17 cellular contexts compared by ENCODE assay signal in the genomic region with DNA sequence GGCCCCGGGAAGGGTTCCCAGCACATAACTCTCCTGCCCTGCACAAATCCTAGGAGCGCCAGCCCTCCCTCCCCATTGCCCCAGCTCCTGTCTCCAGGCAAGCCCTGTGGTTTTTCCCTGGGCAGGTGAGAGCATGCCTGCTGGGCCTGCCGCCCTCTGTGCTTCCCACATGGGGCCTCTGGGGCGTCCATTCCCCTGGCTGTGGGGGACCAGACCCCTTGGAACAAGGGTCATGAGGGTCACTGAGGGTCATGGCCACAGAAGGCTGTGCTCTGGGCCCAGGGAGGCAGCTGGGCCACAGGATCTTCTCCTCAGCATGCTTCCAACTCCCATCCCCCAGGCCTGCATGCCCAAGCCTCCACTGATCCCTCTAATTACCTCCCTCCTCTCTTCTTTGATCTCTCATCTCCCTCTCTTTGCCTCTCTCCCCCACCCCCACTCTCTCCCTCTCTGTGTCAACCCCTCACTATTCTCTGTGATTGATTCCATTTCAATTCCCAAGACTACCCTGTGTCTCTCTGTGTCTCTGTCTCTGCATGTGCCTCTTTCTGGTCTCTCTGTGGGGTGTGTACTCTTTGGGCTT. TPM values are rescaled to one million over a fixed set of nuclear protein-coding genes. Genes with fewer than 3 reads are reported as not detected.
DNase-seq lines count a peak whose midpoint lies in the region; ATAC-seq and TF ChIP-seq lines count a peak whose summit lies in the region.
"Had no signal": no experiment of that assay in that cellular context is flagged by ENCODE, and none has a peak within 500 bp of the region (broad histone marks: within the 10 kb centered on the region; RNA-seq: fewer than 3 reads in every experiment).

No MANE protein-coding gene starts in this region.

- H3K9me3 ChIP-seq in BLaER1 treated with 17β-estradiol and CSF1 and Interleukin-3, amounts not matched to agents 10 nM and 100 nM (replicated peaks in 1 of 11), result no peaks in the 10 kb centered on the region
- no peaks in the 10 kb centered on the region for H3K9me3 ChIP-seq in lower lobe of right lung
- H3K9me3 ChIP-seq in mucosa of descending colon, result no peaks in the 10 kb centered on the region
- no peaks in the 10 kb centered on the region for H3K9me3 ChIP-seq in sigmoid colon
- no peaks in the 10 kb centered on the region for H3K9me3 ChIP-seq in gastroesophageal sphincter
- H3K9me3 ChIP-seq: colonic mucosa, right lobe of liver had no signal

- peak overlapping the region in 4 of 5 experiments; percentile 26 to 73 (median 68) for H3K4me3 Mint-ChIP-seq in brain
- H3K4me3 Mint-ChIP-seq: activated naive CD8-positive, alpha-beta T cell had no signal

- peak overlapping the region; percentile 40 to 85 (median 67) for H3K27ac Mint-ChIP-seq in brain
- H3K27ac Mint-ChIP-seq: activated naive CD8-positive, alpha-beta T cell had no signal

- peaks cover 26% of the 10 kb centered on the region for H3K27me3 Mint-ChIP-seq in brain

- no peaks in the 10 kb centered on the region for H3K9me3 Mint-ChIP-seq in brain
- H3K9me3 Mint-ChIP-seq: naive B cell had no signal

- intact Hi-C loops in lower lobe of right lung (cut with DNase I), result no loop called here
- intact Hi-C loops in mucosa of descending colon (cut with DNase I, micrococcal nuclease), result no loop called here
- intact Hi-C loops in sigmoid colon (cut with DNase I), result no loop called here

- H3K36me3 ChIP-seq in BLaER1 treated with 17β-estradiol and CSF1 and Interleukin-3, amounts not matched to agents 10 nM and 100 nM, result peaks cover 11 to 79% (median 59%) of the 10 kb centered on the region in 11 experiments
- no peaks in the 10 kb centered on the region for H3K36me3 ChIP-seq in lower lobe of right lung
- no peaks in the 10 kb centered on the region for H3K36me3 ChIP-seq in mucosa of descending colon (ENCODE audit: low read depth)
- H3K36me3 ChIP-seq in sigmoid colon, result no peaks in the 10 kb centered on the region
- H3K36me3 ChIP-seq in gastroesophageal sphincter, result no peaks in the 10 kb centered on the region
- H3K36me3 ChIP-seq: colonic mucosa, right lobe of liver had no signal

- no peak overlapping the region for H3K4me3 ChIP-seq in BLaER1 treated with 17β-estradiol and CSF1 and Interleukin-3, amounts not matched to agents 10 nM and 100 nM
- H3K4me3 ChIP-seq in lower lobe of right lung, result no peak overlapping the region
- no peak overlapping the region for H3K4me3 ChIP-seq in mucosa of descending colon
- no peak overlapping the region for H3K4me3 ChIP-seq in sigmoid colon
- no peak overlapping the region for H3K4me3 ChIP-seq in gastroesophageal sphincter
- H3K4me3 ChIP-seq: colonic mucosa, right lobe of liver had no signal

- no peak for TF ChIP-seq CTCF in brain (conservative IDR thresholded peaks at IDR 0.05)
- TF ChIP-seq CTCF in lower lobe of right lung (IDR thresholded peaks at IDR 0.05), result no peak
- TF ChIP-seq CTCF in mucosa of descending colon (IDR thresholded peaks at IDR 0.05), result no peak
- no peak for TF ChIP-seq CTCF in sigmoid colon (IDR thresholded peaks at IDR 0.05)
- no peak for TF ChIP-seq CTCF in gastroesophageal sphincter (IDR thresholded peaks at IDR 0.05)

- DNase-seq in NCI-H1105 treated with DMSO at 0.1 percent for 48 hours (lab: John Stamatoyannopoulos, UW) (peak; percentile 46), lower lobe of right lung (peak; percentile 34), mucosa of descending colon (no peak), NAMALWA (ENCODE audit: low spot score) (no peak), sigmoid colon (no peak)
- DNase-seq: colonic mucosa; naive B cell; NCI-H446; stimulated activated naive CD4-positive, alpha-beta T cell had no signal

- ATAC-seq in lower lobe of right lung, result no peak
- no peak for ATAC-seq in mucosa of descending colon
- ATAC-seq in gastroesophageal sphincter, result no peak
- ATAC-seq: right lobe of liver, Right ventricle myocardium inferior had no signal

- peaks cover 32 to 71% (median 60%) of the 10 kb centered on the region in 10 experiments for H3K4me1 ChIP-seq in BLaER1 treated with 17β-estradiol and CSF1 and Interleukin-3, amounts not matched to agents 10 nM and 100 nM
- H3K4me1 ChIP-seq in lower lobe of right lung (peaks cover 7% of the 10 kb centered on the region), mucosa of descending colon (ENCODE audit: low read depth) (no peaks in the 10 kb centered on the region), sigmoid colon (peaks cover 0 to under 1% (median under 1%) of the 10 kb centered on the region in 4 donors), gastroesophageal sphincter (peaks cover 0 to 7% (median 0%) of the 10 kb centered on the region in 3 donors)
- H3K4me1 ChIP-seq: colonic mucosa, right lobe of liver had no signal

- peaks cover 18% of the 10 kb centered on the region for H3K36me3 Mint-ChIP-seq in brain
- H3K36me3 Mint-ChIP-seq: activated naive CD8-positive, alpha-beta T cell; naive B cell had no signal

- peak overlapping the region in 7 of 11 experiments; percentile 10 to 62 (median 48); a peak in 11 of 22 replicates for H3K27ac ChIP-seq in BLaER1 treated with 17β-estradiol and CSF1 and Interleukin-3, amounts not matched to agents 10 nM and 100 nM
- H3K27ac ChIP-seq in lower lobe of right lung (no peak overlapping the region), sigmoid colon (no peak overlapping the region), gastroesophageal sphincter (no peak overlapping the region)
- H3K27ac ChIP-seq: colonic mucosa, right lobe of liver had no signal

- H4K20me1 ChIP-seq in BLaER1 treated with 17β-estradiol and CSF1 and Interleukin-3, amounts not matched to agents 10 nM and 100 nM, result peaks cover 0 to 95% (median 72%) of the 10 kb centered on the region in 11 experiments; a peak in 16 of 22 replicates

- TF ChIP-seq POLR2A in sigmoid colon (IDR thresholded peaks at IDR 0.05) (no peak), gastroesophageal sphincter (IDR thresholded peaks at IDR 0.05) (no peak)

- TF ChIP-seq EP300 in sigmoid colon (IDR thresholded peaks at IDR 0.05) (no peak), gastroesophageal sphincter (IDR thresholded peaks at IDR 0.05) (no peak)

- H3K4me1 Mint-ChIP-seq in brain, result peaks cover 70% of the 10 kb centered on the region

- H3K9ac ChIP-seq in BLaER1 treated with 17β-estradiol and CSF1 and Interleukin-3, amounts not matched to agents 10 nM and 100 nM, result peak overlapping the region in 7 of 11 experiments; percentile 8 to 68 (median 34); a peak in 8 of 22 replicates

- 84 to 85% methylated on average over 4 of the region's 4 CpGs for WGBS in sigmoid colon, 2 donors
- no CpG with 5 or more reads among the region's 4 CpGs for WGBS in gastroesophageal sphincter (ENCODE audit: low coverage in 1 of 2), 2 donors

- H3K4me2 ChIP-seq in BLaER1 treated with 17β-estradiol and CSF1 and Interleukin-3, amounts not matched to agents 10 nM and 100 nM, result peak overlapping the region in 9 of 11 experiments; percentile 37 to 77 (median 66); a peak in 17 of 22 replicates

- H3K27me3 ChIP-seq in BLaER1 treated with 17β-estradiol and CSF1 and Interleukin-3, amounts not matched to agents 10 nM and 100 nM, result no peaks in the 10 kb centered on the region
- H3K27me3 ChIP-seq in lower lobe of right lung (ENCODE audit: low read depth) (peaks cover 5% of the 10 kb centered on the region), sigmoid colon (peaks cover 0 to 16% (median 4%) of the 10 kb centered on the region in 3 donors), gastroesophageal sphincter (peaks cover 35% of the 10 kb centered on the region)
- H3K27me3 ChIP-seq: right lobe of liver had no signal

RNA-seq across cellular contexts. Expression of a gene that starts 6.1 kb away (rescaled TPM):
- polyA plus RNA-seq in brain (ENCODE audit: insufficient read depth, low read depth, low replicate concordance) (3.8 TPM), sigmoid colon (1 to 10 TPM in 2 of 3 donors, under 1 TPM in 1; 0.69 to 7.7 (median 4.2) TPM)
- total RNA-seq in lower lobe of right lung (10.6 TPM), mucosa of descending colon (1 to 10 TPM in 2 of 3 donors, under 1 TPM in 1; 0.96 to 2.2 (median 2.1) TPM), sigmoid colon (1 to 10 TPM; 2.9 to 8.6 (median 5.1) TPM), gastroesophageal sphincter (1 to 10 TPM in 3 of 4 donors, not detected in 1; 1.4 to 6.5 (median 2.3) TPM)
- total RNA-seq: activated CD8-positive, alpha-beta memory T cell treated with anti-CD3 and anti-CD28 coated beads for 36 hours had no signal
- polyA plus RNA-seq: fibroblast of lung had no signal

Comparison
In these comparisons a context has a peak if more than half of its experiments do, and no peak if none do; other contexts are left out.
1. H3K27ac ChIP-seq: peak in BLaER1 treated with 17β-estradiol and CSF1 and Interleukin-3, amounts not matched to agents 10 nM and 100 nM (7 of 11); none in lower lobe of right lung (single experiment), sigmoid colon (0 of 4) and gastroesophageal sphincter (0 of 4).
2. DNase-seq: peak in NCI-H1105 treated with DMSO at 0.1 percent for 48 hours (single experiment) and lower lobe of right lung (single experiment); none in mucosa of descending colon (0 of 3), NAMALWA (single experiment) and sigmoid colon (single experiment).